9 cellular contexts compared by ENCODE assay signal in genomic region chr12:84502907-84503787, GRCh38.
DNase-seq lines count a peak whose midpoint lies in the region; ATAC-seq and TF ChIP-seq lines count a peak whose summit lies in the region.
"Had no signal": no experiment of that assay in that cellular context is flagged by ENCODE, and none has a peak within 500 bp of the region (broad histone marks: within the 10 kb centered on the region; RNA-seq: fewer than 3 reads in every experiment).

No MANE protein-coding gene starts in this region.

- no peaks in the 10 kb centered on the region for H3K36me3 Mint-ChIP-seq in stimulated activated effector memory CD8-positive, alpha-beta T cell treated with anti-CD3 and anti-CD28 coated beads, Interleukin-12 subunit alpha, Interleukin-12 subunit beta, amount 100 ng/mL, for 72 hours

- no peak overlapping the region for H3K4me3 ChIP-seq in GM12864 (ENCODE audit: low read depth, low read length)
- H3K4me3 ChIP-seq: SJSA1 had no signal

- no peaks in the 10 kb centered on the region for H3K4me1 Mint-ChIP-seq in stimulated activated effector memory CD8-positive, alpha-beta T cell treated with anti-CD3 and anti-CD28 coated beads, Interleukin-12 subunit alpha, Interleukin-12 subunit beta, amount 100 ng/mL, for 72 hours

- intact Hi-C loops in left cardiac atrium (cut with DNase I) = no loop called here

- no peak overlapping the region for H3K4me3 Mint-ChIP-seq in stimulated activated effector memory CD8-positive, alpha-beta T cell treated with anti-CD3 and anti-CD28 coated beads, Interleukin-12 subunit alpha, Interleukin-12 subunit beta, amount 100 ng/mL, for 72 hours

- TF ChIP-seq CTCF in GM12864 (IDR thresholded peaks at IDR 0.05; ENCODE audit: low read depth, low read length, missing control alignments) = peak; percentile 61

- ATAC-seq in HG02571 (IDR thresholded peaks at IDR 0.05; ENCODE audit: unreplicated experiment) (peak; percentile 73), left cardiac atrium (peak; percentile 58 to 72)
- ATAC-seq in stimulated activated effector memory CD8-positive, alpha-beta T cell treated with anti-CD3 and anti-CD28 coated beads, Interleukin-12 subunit alpha, Interleukin-12 subunit beta, amount 100 ng/mL, for 72 hours = peak; percentile 22

- H3K9me3 Mint-ChIP-seq in stimulated activated effector memory CD8-positive, alpha-beta T cell treated with anti-CD3 and anti-CD28 coated beads, Interleukin-12 subunit alpha, Interleukin-12 subunit beta, amount 100 ng/mL, for 72 hours = peaks cover 5% of the 10 kb centered on the region

- H3K27ac Mint-ChIP-seq in stimulated activated effector memory CD8-positive, alpha-beta T cell treated with anti-CD3 and anti-CD28 coated beads, Interleukin-12 subunit alpha, Interleukin-12 subunit beta, amount 100 ng/mL, for 72 hours = no peak overlapping the region

- DNase-seq in AG08395 (ENCODE audit: low spot score) (peak; percentile 63), GM12864 (ENCODE audit: low read depth) (peak; percentile 13), NAMALWA (ENCODE audit: low spot score) (peak; percentile 65), left cardiac atrium (peak; percentile 35)
- DNase-seq in activated CD4-positive, alpha-beta T cell treated with anti-CD3 and anti-CD28 coated beads, Interleukin-2, amount 50 U/mL, for 48 hours = peak; percentile 17 to 23
- no peak for DNase-seq in stimulated activated effector memory CD8-positive, alpha-beta T cell treated with anti-CD3 and anti-CD28 coated beads, Interleukin-12 subunit alpha, Interleukin-12 subunit beta, amount 100 ng/mL, for 72 hours (ENCODE audit: low spot score in 2 of 2)
- no peak for DNase-seq in activated T-cell treated with anti-CD3 and anti-CD28 coated beads, Interleukin-2, amount 50 U/mL, for 1 hour

Comparison
In these comparisons a context has a peak if more than half of its experiments do, and no peak if none do; other contexts are left out.
1. DNase-seq: peak in AG08395 (single experiment), GM12864 (single experiment), NAMALWA (single experiment), activated CD4-positive, alpha-beta T cell treated with anti-CD3 and anti-CD28 coated beads, Interleukin-2, amount 50 U/mL, for 48 hours (2 of 2) and left cardiac atrium (single experiment); none in stimulated activated effector memory CD8-positive, alpha-beta T cell treated with anti-CD3 and anti-CD28 coated beads, Interleukin-12 subunit alpha, Interleukin-12 subunit beta, amount 100 ng/mL, for 72 hours (0 of 2) and activated T-cell treated with anti-CD3 and anti-CD28 coated beads, Interleukin-2, amount 50 U/mL, for 1 hour (single experiment).
2. ATAC-seq: peak in every context shown above with its lines; median percentile 73 in HG02571; 65 in left cardiac atrium; 22 in stimulated activated effector memory CD8-positive, alpha-beta T cell treated with anti-CD3 and anti-CD28 coated beads, Interleukin-12 subunit alpha, Interleukin-12 subunit beta, amount 100 ng/mL, for 72 hours.